8 cellular contexts compared by ENCODE assay signal in genomic region chr3:49786357-49787181, GRCh38. TPM values are rescaled to one million over a fixed set of nuclear protein-coding genes. Genes with fewer than 3 reads are reported as not detected.
DNase-seq lines count a peak whose midpoint lies in the region; ATAC-seq and TF ChIP-seq lines count a peak whose summit lies in the region.

Gene IP6K1 (minus strand): TSS chr3:49786542. CDS start chr3:49748040, 38,502 bp downstream.

- H3K4me3 ChIP-seq in GM06990 (replicated peaks; ENCODE audit: low read depth, low read length) (peak within 1 kb of the TSS; percentile 71), SK-N-SH (ENCODE audit: low read depth in 2 of 2, low read length in 1 of 2) (peak within 1 kb of the TSS; percentile 68 to 96)

- H3K4me1 ChIP-seq in SK-N-SH (ENCODE audit: control insufficient read depth in 1 of 2, insufficient read depth in 2 of 2, low read depth in 1 of 2, low read length in 1 of 2): peaks cover 5 to 6% of the 10 kb centered on the region in 2 experiments; a peak in 1 of 4 replicates

- 9% methylated on average over 28 of the region's 55 CpGs for WGBS in SK-N-SH (ENCODE audit: low lambda C conversion rate)

- no peaks in the 10 kb centered on the region for H3K9me3 ChIP-seq in SK-N-SH

- 0 out of 2 replicates have a peak, but pooled peaks cover 6% of the 10 kb centered on the region for H4K20me1 ChIP-seq in SK-N-SH (ENCODE audit: insufficient read depth)

- TF ChIP-seq CTCF in GM06990 (IDR thresholded peaks at IDR 0.05; ENCODE audit: insufficient read depth, low read length, poor library complexity, severe bottlenecking) (no peak), SK-N-SH (IDR thresholded peaks at IDR 0.05) (no peak)

- H3F3A ChIP-seq in SK-N-SH (replicated peaks; ENCODE audit: insufficient read depth): no peaks in the 10 kb centered on the region

- H3K9me2 ChIP-seq in SK-N-SH: no peaks in the 10 kb centered on the region

- H3K27ac ChIP-seq in SK-N-SH (ENCODE audit: low read depth in 2 of 2, low read length in 1 of 2): peak within 1 kb of the TSS; percentile 70 to 85

- H3K36me3 ChIP-seq in GM06990 (ENCODE audit: control insufficient read depth, insufficient read depth, low read length) (no peaks in the 10 kb centered on the region; the same call in none of the 2 replicates), SK-N-SH (replicated peaks in 1 of 2; ENCODE audit: control insufficient read depth in 1 of 2, insufficient read depth in 2 of 2, low read length in 1 of 2) (peaks cover 0 to 23% of the 10 kb centered on the region in 2 experiments)

- DNase-seq in GM06990 (ENCODE audit: extremely low read depth, insufficient read length) (peak; percentile 95), NCI-H1048 (lab: John Stamatoyannopoulos, UW) (peak; percentile 98), SK-N-SH (peak; percentile 100), germinal center (ENCODE audit: low spot score) (peak; percentile 100), non-pigmented ciliary epithelial cell (ENCODE audit: low read depth) (peak; percentile 100), superior temporal gyrus (ENCODE audit: extremely low spot score) (peak; percentile 100)
- peak; percentile 100 for DNase-seq in activated naive CD4-positive, alpha-beta T cell treated with anti-CD3 and anti-CD28 coated beads, Interleukin-2, amount 50 U/mL, for 16 hours

- POLR2A ChIA-PET in SK-N-SH (lab: Yijun Ruan, JAX): interaction anchor here (1.5 kb wide), 1 partner anchor 154 kb away, joined by 3 read pairs; no protein-coding TSS in a partner anchor

- TF ChIP-seq EP300 in SK-N-SH (IDR thresholded peaks at IDR 0.05; ENCODE audit: borderline replicate concordance in 1 of 2, low read depth in 1 of 2, low read length in 1 of 2): no peak

- peak; percentile 99 for ATAC-seq in HG02571 (IDR thresholded peaks at IDR 0.05; ENCODE audit: unreplicated experiment)

- CTCF ChIA-PET in SK-N-SH (lab: Yijun Ruan, JAX): interaction anchor here (0.9 to 3.3 kb wide), 4 partner anchors 12 to 119 kb away, joined by 3 to 23 read pairs (median 4); partner anchors contain the start of genes AMIGO3 and INKA1

- H3K9ac ChIP-seq in SK-N-SH: peak within 1 kb of the TSS; percentile 88

- H3K4me2 ChIP-seq in SK-N-SH: peak within 1 kb of the TSS; percentile 99

- H3K79me2 ChIP-seq in SK-N-SH (ENCODE audit: insufficient read depth): peaks cover 48% of the 10 kb centered on the region

- H3K27me3 ChIP-seq in GM06990 (replicated peaks; ENCODE audit: control insufficient read depth, insufficient read depth, low read length): no peaks in the 10 kb centered on the region
- no peaks in the 10 kb centered on the region for H3K27me3 ChIP-seq in SK-N-SH (ENCODE audit: insufficient read depth)

- TF ChIP-seq RAD21 in SK-N-SH (IDR thresholded peaks at IDR 0.05; ENCODE audit: low read length): no peak

- H2AFZ ChIP-seq in SK-N-SH (ENCODE audit: low read depth): peak within 1 kb of the TSS; percentile 91

TF ChIP-seq in SK-N-SH, 30 proteins besides CTCF, POLR2A, EP300 and RAD21:
- TF ChIP-seq USF2 (IDR thresholded peaks at IDR 0.05; ENCODE audit: borderline replicate concordance, low read depth, low read length) (peak; percentile 96), MAX (IDR thresholded peaks at IDR 0.05; ENCODE audit: low read depth) (peak; percentile 95), ZBTB33 (IDR thresholded peaks at IDR 0.05; ENCODE audit: borderline replicate concordance, low read depth) (no peak), MXI1 (IDR thresholded peaks at IDR 0.05; ENCODE audit: low read depth, low read length) (peak; percentile 73), TAF1 (IDR thresholded peaks at IDR 0.05; ENCODE audit: borderline replicate concordance, low read depth, low read length) (peak; percentile 72), GABPA (IDR thresholded peaks at IDR 0.05; ENCODE audit: low read depth) (peak; percentile 69), NRF1 (IDR thresholded peaks at IDR 0.05; ENCODE audit: low read depth, low read length) (peak; percentile 87), YY1 (IDR thresholded peaks at IDR 0.05; ENCODE audit: low read depth) (peak; percentile 91), POLR2AphosphoS5 (IDR thresholded peaks at IDR 0.05; ENCODE audit: low read depth, low read length) (peak; percentile 82), CHD2 (IDR thresholded peaks at IDR 0.05; ENCODE audit: low read length, partially characterized antibody) (peak; percentile 90), NFIC (IDR thresholded peaks at IDR 0.05; ENCODE audit: borderline replicate concordance) (no peak), SIN3A (IDR thresholded peaks at IDR 0.05; ENCODE audit: borderline replicate concordance, low read depth, low read length) (peak; percentile 68; the same call in 1 of the 2 replicates), RFX5 (IDR thresholded peaks at IDR 0.05; ENCODE audit: low read length) (peak; percentile 81), FOSL2 (IDR thresholded peaks at IDR 0.05; ENCODE audit: borderline replicate concordance, low read depth) (no peak), JUND (IDR thresholded peaks at IDR 0.05) (no peak), USF1 (IDR thresholded peaks at IDR 0.05; ENCODE audit: borderline replicate concordance, low read depth) (peak; percentile 98), PBX3 (IDR thresholded peaks at IDR 0.05) (peak; percentile 100)
TF ChIP-seq in SK-N-SH: peak in this region for 13.

RNA-seq across cellular contexts. Expression of gene IP6K1, which starts in this region (rescaled TPM):
- 17.0 and 23.3 TPM in 2 replicates for polyA plus RNA-seq in SK-N-SH (2012; rRNA removed)
- polyA plus RNA-seq in SK-N-SH (2012; cell fraction: cytosol; rRNA removed): 8.9 and 14.6 TPM in 2 replicates
- polyA plus RNA-seq in SK-N-SH (2012; cell fraction: nucleus; rRNA removed): 37.1 and 43.4 TPM in 2 replicates

Comparison
In these comparisons a context has a peak if more than half of its experiments do, and no peak if none do; other contexts are left out.
1. Peak in every context shown above with its lines: DNase-seq, ATAC-seq, H3K4me3 ChIP-seq and H3K27ac ChIP-seq.